ENCODE assay signal across 13 cellular contexts in the genomic region with DNA sequence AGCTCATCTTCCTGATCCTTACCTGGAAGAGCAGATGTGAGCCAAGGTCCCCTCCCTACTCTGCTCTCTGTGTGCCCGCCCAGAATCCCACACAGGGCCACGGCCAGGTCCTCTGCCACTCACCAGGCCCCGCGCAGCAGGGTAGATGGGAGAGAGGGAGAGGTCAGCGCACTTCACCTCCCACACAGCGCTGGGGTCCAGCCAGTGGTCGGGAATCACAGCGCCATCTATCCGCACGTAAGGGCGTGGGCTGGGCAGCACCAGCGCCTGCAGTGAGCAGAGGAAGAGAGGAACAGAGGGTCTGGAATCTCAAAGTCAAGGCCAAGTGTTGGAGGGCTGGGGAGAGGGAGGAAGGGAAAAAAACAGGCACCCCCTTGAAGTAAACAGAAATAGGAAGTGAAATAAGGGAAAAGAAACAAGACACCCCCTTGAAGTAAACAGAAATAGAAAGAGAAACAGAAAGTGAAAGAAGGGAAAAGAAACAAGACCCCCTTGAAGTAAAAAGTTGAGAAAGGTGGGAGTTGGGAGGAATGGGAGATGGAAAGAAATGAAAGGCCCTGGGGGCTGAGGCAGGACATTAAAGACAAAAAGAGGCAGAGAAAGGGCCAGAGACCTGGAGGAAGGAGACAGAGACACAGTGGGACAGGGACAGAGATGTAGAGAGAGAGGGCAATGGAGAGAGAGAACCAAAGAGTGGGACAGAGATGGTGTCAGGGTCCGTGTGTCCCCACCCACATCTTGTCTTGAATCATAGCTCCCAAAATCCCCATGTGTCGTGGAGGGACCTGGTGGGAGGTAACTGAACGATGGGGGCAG. TPM values are rescaled to one million over a fixed set of nuclear protein-coding genes. Genes with fewer than 3 reads are reported as not detected.
DNase-seq lines count a peak whose midpoint lies in the region; ATAC-seq and TF ChIP-seq lines count a peak whose summit lies in the region.
"Had no signal": no experiment of that assay in that cellular context is flagged by ENCODE, and none has a peak within 500 bp of the region (broad histone marks: within the 10 kb centered on the region; RNA-seq: fewer than 3 reads in every experiment).

No MANE protein-coding gene starts in this region.

- H3K36me3 Mint-ChIP-seq in CD14-positive monocyte (peaks cover 34 to 57% of the 10 kb centered on the region in 2 donors), GM23338 (ENCODE audit: low read depth) (peaks cover 54% of the 10 kb centered on the region), memory B cell (peaks cover 26% of the 10 kb centered on the region)
- H3K36me3 Mint-ChIP-seq in activated CD8-positive, alpha-beta T cell treated with anti-CD3 and anti-CD28 coated beads, Interleukin-2, amount 10 ng/mL, durations not matched to agents 7 days and 5 days (ENCODE audit: low read depth): peaks cover 54% of the 10 kb centered on the region

- H3K4me2 ChIP-seq in GM23338: no peak overlapping the region

- no peaks in the 10 kb centered on the region for H3K79me2 ChIP-seq in GM23338 (replicated peaks; ENCODE audit: insufficient read depth)

- H3K4me1 Mint-ChIP-seq in CD14-positive monocyte (peaks cover 12% of the 10 kb centered on the region), GM23338 (no peaks in the 10 kb centered on the region; the same call in 2 of the 3 replicates), memory B cell (peaks cover 16% of the 10 kb centered on the region)
- H3K4me1 Mint-ChIP-seq in activated CD8-positive, alpha-beta T cell treated with anti-CD3 and anti-CD28 coated beads, Interleukin-2, amount 10 ng/mL, durations not matched to agents 7 days and 5 days (ENCODE audit: low read depth): peaks cover 20% of the 10 kb centered on the region

- no peak overlapping the region for H3K4me3 ChIP-seq in GM23338
- H3K4me3 ChIP-seq: stomach had no signal

- no peak overlapping the region for H2AFZ ChIP-seq in GM23338

- ATAC-seq in GM23338 (peak; percentile 95), memory B cell (ENCODE audit: low read depth) (peak; percentile 24)
- no peak for ATAC-seq in activated CD8-positive, alpha-beta T cell treated with anti-CD3 and anti-CD28 coated beads, Interleukin-2, amount 10 ng/mL, durations not matched to agents 7 days and 5 days
- ATAC-seq: right cardiac atrium had no signal

- DNase-seq in CD14-positive monocyte (ENCODE audit: low spot score): no peak
- DNase-seq in GM23338 (ENCODE audit: low spot score): peak; percentile 62
- DNase-seq in activated CD8-positive, alpha-beta T cell treated with anti-CD3 and anti-CD28 coated beads, Interleukin-2, amount 10 ng/mL, durations not matched to agents 7 days and 5 days: no peak
- DNase-seq in memory B cell (ENCODE audit: low spot score in 2 of 2): no peak
- DNase-seq in stimulated activated CD4-positive, alpha-beta T cell treated with anti-CD3 and anti-CD28 coated beads, Interleukin-15, amount 100 ng/mL, for 24 hours: no peak
- DNase-seq in NCI-H187 (lab: John Stamatoyannopoulos, UW): no peak
- DNase-seq in amniotic stem cell (lab: John Stamatoyannopoulos, UW): no peak
- DNase-seq: NCI-H2029; NCI-H82; Right ventricle myocardium superior; stimulated activated CD4-positive, alpha-beta T cell treated with anti-CD3 and anti-CD28 coated beads, Interleukin-4, amount 100 ng/mL, for 4 hours; stomach had no signal

- H3K4me1 ChIP-seq in GM23338 (ENCODE audit: insufficient read depth): no peaks in the 10 kb centered on the region
- H3K4me1 ChIP-seq: stomach had no signal

- POLR2A ChIA-PET in activated CD8-positive, alpha-beta T cell treated with anti-CD3 and anti-CD28 coated beads, Interleukin-2, amount 10 ng/mL, durations not matched to agents 7 days and 5 days (lab: Charles Lee): no interaction called here

- no peaks in the 10 kb centered on the region for H3K9me2 ChIP-seq in GM23338 (ENCODE audit: insufficient read depth)

- TF ChIP-seq CTCF in CD14-positive monocyte (IDR thresholded peaks at IDR 0.05) (no peak), GM23338 (conservative IDR thresholded peaks at IDR 0.05; ENCODE audit: low read depth in 2 of 2) (peak; percentile 54 to 77)

- H3K27ac Mint-ChIP-seq in CD14-positive monocyte (peak overlapping the region; percentile 68 to 93 (median 80)), GM23338 (no peak overlapping the region), memory B cell (peak overlapping the region; percentile 79)
- H3K27ac Mint-ChIP-seq in activated CD8-positive, alpha-beta T cell treated with anti-CD3 and anti-CD28 coated beads, Interleukin-2, amount 10 ng/mL, durations not matched to agents 7 days and 5 days: peak overlapping the region; percentile 85

- no peaks in the 10 kb centered on the region for H3K27me3 ChIP-seq in GM23338 (ENCODE audit: insufficient read depth)
- H3K27me3 ChIP-seq: stomach had no signal

- H3F3A ChIP-seq in GM23338 (replicated peaks; ENCODE audit: low read depth): no peaks in the 10 kb centered on the region

- H3K36me3 ChIP-seq in GM23338 (ENCODE audit: insufficient read depth): no peaks in the 10 kb centered on the region

- H4K20me1 ChIP-seq in GM23338 (replicated peaks; ENCODE audit: insufficient read depth): no peaks in the 10 kb centered on the region

- no peak overlapping the region for H3K4me3 Mint-ChIP-seq in CD14-positive monocyte
- no peak overlapping the region; the same call in 2 of the 3 replicates for H3K4me3 Mint-ChIP-seq in GM23338
- H3K4me3 Mint-ChIP-seq in activated CD8-positive, alpha-beta T cell treated with anti-CD3 and anti-CD28 coated beads, Interleukin-2, amount 10 ng/mL, durations not matched to agents 7 days and 5 days: no peak overlapping the region
- H3K4me3 Mint-ChIP-seq in memory B cell: no peak overlapping the region

- H3K27me3 Mint-ChIP-seq in CD14-positive monocyte (ENCODE audit: low read depth in 3 of 3) (peaks cover 1 to 3% (median 3%) of the 10 kb centered on the region in 3 donors), GM23338 (ENCODE audit: insufficient read depth, low read depth, poor library complexity) (peaks cover 11% of the 10 kb centered on the region), memory B cell (no peaks in the 10 kb centered on the region)
- H3K27me3 Mint-ChIP-seq in activated CD8-positive, alpha-beta T cell treated with anti-CD3 and anti-CD28 coated beads, Interleukin-2, amount 10 ng/mL, durations not matched to agents 7 days and 5 days (ENCODE audit: low read depth): no peaks in the 10 kb centered on the region

- intact Hi-C loops in CD14-positive monocyte (cut with micrococcal nuclease): no loop called here

- CTCF ChIA-PET in activated CD8-positive, alpha-beta T cell treated with anti-CD3 and anti-CD28 coated beads, Interleukin-2, amount 10 ng/mL, durations not matched to agents 7 days and 5 days (lab: Charles Lee): interaction anchor here (1.1 to 1.5 kb wide), 2 partner anchors 10 to 11 kb away, joined by 4 read pairs; no protein-coding TSS in a partner anchor

- no peak overlapping the region for H3K27ac ChIP-seq in GM23338 (ENCODE audit: low read depth)

- H3K9me3 Mint-ChIP-seq in CD14-positive monocyte: peaks cover 0 to 3% (median 0%) of the 10 kb centered on the region in 7 donors
- no peaks in the 10 kb centered on the region for H3K9me3 Mint-ChIP-seq in GM23338
- no peaks in the 10 kb centered on the region for H3K9me3 Mint-ChIP-seq in activated CD8-positive, alpha-beta T cell treated with anti-CD3 and anti-CD28 coated beads, Interleukin-2, amount 10 ng/mL, durations not matched to agents 7 days and 5 days (ENCODE audit: insufficient read depth)
- peaks cover 3% of the 10 kb centered on the region for H3K9me3 Mint-ChIP-seq in memory B cell

TF ChIP-seq in GM23338, 12 proteins besides CTCF, POLR2A, EP300 and RAD21 (continues in another document):
- TF ChIP-seq, protein P1, sequence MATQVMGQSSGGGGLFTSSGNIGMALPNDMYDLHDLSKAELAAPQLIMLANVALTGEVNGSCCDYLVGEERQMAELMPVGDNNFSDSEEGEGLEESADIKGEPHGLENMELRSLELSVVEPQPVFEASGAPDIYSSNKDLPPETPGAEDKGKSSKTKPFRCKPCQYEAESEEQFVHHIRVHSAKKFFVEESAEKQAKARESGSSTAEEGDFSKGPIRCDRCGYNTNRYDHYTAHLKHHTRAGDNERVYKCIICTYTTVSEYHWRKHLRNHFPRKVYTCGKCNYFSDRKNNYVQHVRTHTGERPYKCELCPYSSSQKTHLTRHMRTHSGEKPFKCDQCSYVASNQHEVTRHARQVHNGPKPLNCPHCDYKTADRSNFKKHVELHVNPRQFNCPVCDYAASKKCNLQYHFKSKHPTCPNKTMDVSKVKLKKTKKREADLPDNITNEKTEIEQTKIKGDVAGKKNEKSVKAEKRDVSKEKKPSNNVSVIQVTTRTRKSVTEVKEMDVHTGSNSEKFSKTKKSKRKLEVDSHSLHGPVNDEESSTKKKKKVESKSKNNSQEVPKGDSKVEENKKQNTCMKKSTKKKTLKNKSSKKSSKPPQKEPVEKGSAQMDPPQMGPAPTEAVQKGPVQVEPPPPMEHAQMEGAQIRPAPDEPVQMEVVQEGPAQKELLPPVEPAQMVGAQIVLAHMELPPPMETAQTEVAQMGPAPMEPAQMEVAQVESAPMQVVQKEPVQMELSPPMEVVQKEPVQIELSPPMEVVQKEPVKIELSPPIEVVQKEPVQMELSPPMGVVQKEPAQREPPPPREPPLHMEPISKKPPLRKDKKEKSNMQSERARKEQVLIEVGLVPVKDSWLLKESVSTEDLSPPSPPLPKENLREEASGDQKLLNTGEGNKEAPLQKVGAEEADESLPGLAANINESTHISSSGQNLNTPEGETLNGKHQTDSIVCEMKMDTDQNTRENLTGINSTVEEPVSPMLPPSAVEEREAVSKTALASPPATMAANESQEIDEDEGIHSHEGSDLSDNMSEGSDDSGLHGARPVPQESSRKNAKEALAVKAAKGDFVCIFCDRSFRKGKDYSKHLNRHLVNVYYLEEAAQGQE (IDR thresholded peaks at IDR 0.05; ENCODE audit: unreplicated experiment): no peak
- no peak for TF ChIP-seq EZH2 (IDR thresholded peaks at IDR 0.05; ENCODE audit: low read depth, unreplicated experiment)

RNA-seq across cellular contexts. Expression of a gene that starts 7.1 kb away (rescaled TPM):
- polyA plus RNA-seq in CD14-positive monocyte: 10 to 100 TPM in 1 of 2 donors, 1 to 10 TPM in 1; 3.8 to 14.5 TPM
- total RNA-seq in GM23338 (2014; rRNA removed; shearing (Covaris generic)): 2.0 and 3.4 TPM in 2 replicates
- 2.9 and 4.1 TPM in 2 replicates for polyA plus RNA-seq in GM23338 (2016; fragmentation: Nextera tagmentation; extraction: Ambion mirVana)
- total RNA-seq in activated CD8-positive, alpha-beta T cell treated with anti-CD3 and anti-CD28 coated beads, Interleukin-2, amount 10 ng/mL, durations not matched to agents 7 days and 5 days: 1 to 10 TPM in 1 of 2 experiments, under 1 TPM in 1; 0.73 to 1.8 TPM

RNA-seq across cellular contexts. Expression of a gene that starts 52.4 kb away (rescaled TPM):
- polyA plus RNA-seq in CD14-positive monocyte (1 to 10 TPM; 2.5 to 3.6 TPM), GM23338 (2016; fragmentation: Nextera tagmentation; extraction: Ambion mirVana) (96.9 and 122 TPM in 2 replicates)
- total RNA-seq in GM23338 (2014; rRNA removed; shearing (Covaris generic)): 75.0 and 79.3 TPM in 2 replicates
- 100 to 1,000 TPM; 190 to 198 TPM for total RNA-seq in activated CD8-positive, alpha-beta T cell treated with anti-CD3 and anti-CD28 coated beads, Interleukin-2, amount 10 ng/mL, durations not matched to agents 7 days and 5 days

RNA-seq across cellular contexts. Expression of a gene that starts 52.8 kb away (rescaled TPM):
- polyA plus RNA-seq in CD14-positive monocyte (under 1 TPM; 0.28 to 0.97 TPM), GM23338 (2016; fragmentation: Nextera tagmentation; extraction: Ambion mirVana) (2.9 and 4.2 TPM in 2 replicates)
- 9.1 and 10.6 TPM in 2 replicates for total RNA-seq in GM23338 (2014; rRNA removed; shearing (Covaris generic))
- 10 to 100 TPM in 1 of 2 experiments, 1 to 10 TPM in 1; 9.0 to 10.3 TPM for total RNA-seq in activated CD8-positive, alpha-beta T cell treated with anti-CD3 and anti-CD28 coated beads, Interleukin-2, amount 10 ng/mL, durations not matched to agents 7 days and 5 days
